In genomic region chr6:98384766-98385165, GRCh38 we compare ENCODE assay signal across 16 cellular contexts.
"Had no signal": no experiment of that assay in that cellular context is flagged by ENCODE, and none has a peak within 500 bp of the region (broad histone marks: within the 10 kb centered on the region; RNA-seq: fewer than 3 reads in every experiment).

No MANE protein-coding gene starts in this region.

- DNase-seq: activated CD4-positive, alpha-beta T cell treated with anti-CD3 and anti-CD28 coated beads for 36 hours; activated CD8-positive, alpha-beta memory T cell treated with anti-CD3 and anti-CD28 coated beads, Interleukin-2, amount 50 U/mL, for 4 hours; activated CD8-positive, alpha-beta T cell treated with anti-CD3 and anti-CD28 coated beads for 36 hours; activated naive CD4-positive, alpha-beta T cell; activated naive CD8-positive, alpha-beta T cell treated with anti-CD3 and anti-CD28 coated beads, Interleukin-2, amount 50 U/mL, for 24 hours; effector memory CD8-positive, alpha-beta T cell; gastrocnemius medialis; kidney glomerular epithelial cell; naive B cell; nucleus accumbens; psoas muscle; stimulated activated CD4-positive, alpha-beta T cell treated with anti-CD3 and anti-CD28 coated beads, Interleukin-12 subunit alpha, Interleukin-12 subunit beta, amount 100 ng/mL, for 4 hours; T-helper 1 cell had no signal

- H3K27me3 ChIP-seq: gastrocnemius medialis had no signal

- H3K27ac ChIP-seq: epithelial cell of prostate, gastrocnemius medialis, psoas muscle, thoracic aorta, VCaP had no signal

- H3K9me3 ChIP-seq: gastrocnemius medialis, psoas muscle, thoracic aorta had no signal

- H3K4me3 ChIP-seq: gastrocnemius medialis, psoas muscle, thoracic aorta had no signal

- H3K36me3 ChIP-seq: gastrocnemius medialis, thoracic aorta had no signal

- H3K4me1 ChIP-seq: gastrocnemius medialis, psoas muscle had no signal
